Comparison of ENCODE assay signal across 19 cellular contexts in genomic region chr2:5285891-5286290, GRCh38.
"Had no signal": no experiment of that assay in that cellular context is flagged by ENCODE, and none has a peak within 500 bp of the region (broad histone marks: within the 10 kb centered on the region; RNA-seq: fewer than 3 reads in every experiment).

No MANE protein-coding gene starts in this region.

- H3K4me3 Mint-ChIP-seq: activated T-cell treated with anti-CD3 and anti-CD28 coated beads, Interleukin-2, amount 50 U/mL, for 72 hours; natural killer cell; stimulated activated effector memory CD8-positive, alpha-beta T cell treated with anti-CD3 and anti-CD28 coated beads, Interleukin-12 subunit alpha, Interleukin-12 subunit beta, amount 100 ng/mL, for 72 hours had no signal

- H3K9ac ChIP-seq: parathyroid adenoma had no signal

- DNase-seq: activated CD4-positive, alpha-beta T cell treated with anti-CD3 and anti-CD28 coated beads, Interleukin-2, amount 50 U/mL, for 4 hours; activated effector memory CD4-positive, alpha-beta T cell treated with anti-CD3 and anti-CD28 coated beads, Interleukin-2, amount 50 U/mL, for 16 hours; activated naive CD4-positive, alpha-beta T cell treated with anti-CD3 and anti-CD28 coated beads, Interleukin-2, amount 50 U/mL, for 16 hours; activated T-cell treated with anti-CD3 and anti-CD28 coated beads, Interleukin-2, amount 50 U/mL, for 72 hours; aorta; foreskin keratinocyte; hippocampal formation; islet precursor cell; lower lobe of right lung; natural killer cell; right lobe of liver; stimulated activated CD4-positive, alpha-beta T cell treated with anti-CD3 and anti-CD28 coated beads, Interleukin-4, amount 100 ng/mL, for 1 hour; stomach; upper lobe of left lung had no signal

- H3K36me3 ChIP-seq: lower lobe of right lung, right lobe of liver, stomach, upper lobe of left lung had no signal

- H3K4me1 Mint-ChIP-seq: natural killer cell; stimulated activated effector memory CD8-positive, alpha-beta T cell treated with anti-CD3 and anti-CD28 coated beads, Interleukin-12 subunit alpha, Interleukin-12 subunit beta, amount 100 ng/mL, for 72 hours had no signal

- H3K27ac Mint-ChIP-seq: activated T-cell treated with anti-CD3 and anti-CD28 coated beads, Interleukin-2, amount 50 U/mL, for 72 hours; natural killer cell; stimulated activated effector memory CD8-positive, alpha-beta T cell treated with anti-CD3 and anti-CD28 coated beads, Interleukin-12 subunit alpha, Interleukin-12 subunit beta, amount 100 ng/mL, for 72 hours had no signal

- H3K27me3 ChIP-seq: foreskin keratinocyte, right lobe of liver, stomach, upper lobe of left lung had no signal

- H3K9me3 ChIP-seq: lower lobe of right lung, right lobe of liver, upper lobe of left lung had no signal

- H3K4me1 ChIP-seq: foreskin keratinocyte, lower lobe of right lung, parathyroid adenoma, right lobe of liver, upper lobe of left lung had no signal

- ATAC-seq: activated T-cell treated with anti-CD3 and anti-CD28 coated beads, Interleukin-2, amount 50 U/mL, for 72 hours; foreskin keratinocyte; lower lobe of right lung; natural killer cell; right lobe of liver; stimulated activated effector memory CD8-positive, alpha-beta T cell treated with anti-CD3 and anti-CD28 coated beads, Interleukin-12 subunit alpha, Interleukin-12 subunit beta, amount 100 ng/mL, for 72 hours had no signal

- H3K4me2 ChIP-seq: smooth muscle cell had no signal

- H2AFZ ChIP-seq: parathyroid adenoma had no signal

- H3K79me2 ChIP-seq: parathyroid adenoma had no signal

- H3K4me3 ChIP-seq: coronary artery, lower lobe of right lung, right lobe of liver, smooth muscle cell, stomach, upper lobe of left lung had no signal

- H3K27ac ChIP-seq: coronary artery, foreskin keratinocyte, lower lobe of right lung, parathyroid adenoma, right lobe of liver, stomach, upper lobe of left lung, VCaP had no signal

- H3K36me3 Mint-ChIP-seq: natural killer cell; stimulated activated effector memory CD8-positive, alpha-beta T cell treated with anti-CD3 and anti-CD28 coated beads, Interleukin-12 subunit alpha, Interleukin-12 subunit beta, amount 100 ng/mL, for 72 hours had no signal
